In the genomic region with DNA sequence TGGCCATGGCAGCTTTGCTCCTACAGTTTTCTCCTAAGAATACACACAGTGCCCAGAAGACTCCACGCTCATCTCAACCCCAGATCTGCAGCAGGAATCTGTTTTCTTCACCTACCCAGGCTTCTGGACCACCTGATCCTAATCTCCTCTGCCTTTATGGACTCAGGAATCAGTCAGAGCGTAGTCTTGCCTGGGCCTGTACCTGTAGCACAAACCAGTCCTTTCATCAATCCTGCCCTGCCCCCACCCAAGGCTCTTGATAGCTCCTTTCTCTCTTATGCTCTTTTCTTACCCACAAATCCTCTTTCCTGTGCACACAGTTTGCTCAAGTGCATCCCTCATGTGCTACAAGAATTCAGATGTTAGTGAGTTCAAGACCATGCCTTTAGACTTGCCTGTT, we compare ENCODE assay signal across 23 cellular contexts.
A peak's percentile ranks its signal among the peaks of the same experiment; 100 is the strongest.
DNase-seq lines count a peak whose midpoint lies in the region; ATAC-seq, FAIRE-seq and TF ChIP-seq lines count a peak whose summit lies in the region.
"Had no signal": no experiment of that assay in that cellular context is flagged by ENCODE, and none has a peak within 500 bp of the region (broad histone marks: within the 10 kb centered on the region; RNA-seq: fewer than 3 reads in every experiment).

No MANE protein-coding gene starts in this region.

- H3K27me3 Mint-ChIP-seq in CD4-positive, alpha-beta memory T cell: no peaks in the 10 kb centered on the region
- H3K27me3 Mint-ChIP-seq in natural killer cell (ENCODE audit: low read depth in 2 of 2): no peaks in the 10 kb centered on the region

- no peak overlapping the region for H3K4me3 ChIP-seq in CD4-positive, alpha-beta memory T cell (ENCODE audit: low read length in 2 of 2)
- H3K4me3 ChIP-seq in Karpas-422 (ENCODE audit: low read length) (no peak overlapping the region), fibroblast of lung (replicated peaks in 1 of 4; ENCODE audit: control extremely low read depth in 1 of 4, insufficient read depth in 1 of 4, low read depth in 3 of 4, low read length in 4 of 4) (peak overlapping the region in 1 of 4 experiments; percentile 70)

- ATAC-seq in natural killer cell: no peak

- no peak overlapping the region for H3K9ac ChIP-seq in Karpas-422 (ENCODE audit: low read length)
- H3K9ac ChIP-seq in fibroblast of lung (ENCODE audit: insufficient read depth, low read length): no peak overlapping the region

- CTCF ChIA-PET in CD4-positive, alpha-beta memory T cell (lab: Charles Lee; ENCODE audit: partially characterized antibody): interaction anchor here (1.3 kb wide), 1 partner anchor 144 kb away, joined by 3 read pairs; no protein-coding TSS in a partner anchor

- FAIRE-seq in HTR-8/SVneo (lab: Jason Lieb, UNC): no peak
- FAIRE-seq: G401.6, small intestine had no signal

- H3K27ac Mint-ChIP-seq in CD4-positive, alpha-beta memory T cell: no peak overlapping the region
- H3K27ac Mint-ChIP-seq in natural killer cell: peak overlapping the region; percentile 75 to 83

- H4K20me1 ChIP-seq in Karpas-422 (ENCODE audit: insufficient read depth, low read depth, low read length): no peaks in the 10 kb centered on the region
- no peaks in the 10 kb centered on the region for H4K20me1 ChIP-seq in fibroblast of lung (ENCODE audit: control insufficient read depth, extremely low read depth, insufficient read depth, low read length)

- H3K4me1 Mint-ChIP-seq in CD4-positive, alpha-beta memory T cell: peaks cover 9 to 44% (median 19%) of the 10 kb centered on the region in 4 donors
- H3K4me1 Mint-ChIP-seq in natural killer cell: peaks cover 47 to 48% of the 10 kb centered on the region in 2 donors

- TF ChIP-seq CTCF in fibroblast of lung (conservative IDR thresholded peaks at IDR 0.05 in 1 of 2, IDR thresholded peaks at IDR 0.05 in 1 of 2; ENCODE audit: low read depth in 1 of 2, low read length in 2 of 2) (no peak), natural killer cell (IDR thresholded peaks at IDR 0.05) (no peak)

- peaks cover 11 to 25% of the 10 kb centered on the region in 2 donors for H3K36me3 Mint-ChIP-seq in CD4-positive, alpha-beta memory T cell
- H3K36me3 Mint-ChIP-seq in natural killer cell: no peaks in the 10 kb centered on the region

- DNase-seq in CD4-positive, alpha-beta memory T cell: no peak
- DNase-seq in Karpas-422: no peak
- no peak for DNase-seq in fibroblast of lung (ENCODE audit: low read depth in 2 of 2)
- no peak for DNase-seq in natural killer cell
- DNase-seq in H4 (ENCODE audit: low spot score): no peak
- no peak for DNase-seq in HTR-8/SVneo (ENCODE audit: insufficient read length, low spot score)
- no peak for DNase-seq in NCI-H446 (lab: John Stamatoyannopoulos, UW)
- DNase-seq in mesenteric fat pad (ENCODE audit: low spot score): no peak
- DNase-seq: activated CD4-positive, CD25-positive, alpha-beta regulatory T cell treated with anti-CD3 and anti-CD28 coated beads, Interleukin-2, amount 50 U/mL, for 72 hours; activated gamma-delta T cell treated with Interleukin-2 at 50 U/mL for 16 hours; cortex of kidney; kidney glomerular epithelial cell; NCI-H187 treated with DMSO at 0.1 percent for 48 hours; NCI-H446 treated with DMSO at 0.1 percent for 48 hours; posterior cingulate gyrus; SHP77 treated with DMSO at 0.1 percent for 48 hours; small intestine; stimulated activated CD4-positive, alpha-beta T cell treated with anti-CD3 and anti-CD28 coated beads, Interleukin-4, amount 100 ng/mL, for 4 hours; T-helper 2 cell had no signal

- no peaks in the 10 kb centered on the region for H3K9me3 ChIP-seq in CD4-positive, alpha-beta memory T cell (ENCODE audit: control insufficient read depth in 1 of 2, low read length in 2 of 2)
- H3K9me3 ChIP-seq in Karpas-422 (ENCODE audit: low read length) (peaks cover 10% of the 10 kb centered on the region), fibroblast of lung (ENCODE audit: control insufficient read depth, insufficient read depth, low read depth, low read length) (no peaks in the 10 kb centered on the region)

- no peaks in the 10 kb centered on the region for H3K9me2 ChIP-seq in Karpas-422 (replicated peaks; ENCODE audit: insufficient read depth, low read length)

- peaks cover 0 to 77% (median 57%) of the 10 kb centered on the region in 8 donors for H3K9me3 Mint-ChIP-seq in CD4-positive, alpha-beta memory T cell
- H3K9me3 Mint-ChIP-seq in natural killer cell: peaks cover 0 to 2% of the 10 kb centered on the region in 2 donors

- H3K27ac ChIP-seq in CD4-positive, alpha-beta memory T cell (ENCODE audit: low read depth, low read length): no peak overlapping the region
- peak overlapping the region; percentile 89 for H3K27ac ChIP-seq in Karpas-422 (ENCODE audit: low read length)
- H3K27ac ChIP-seq in fibroblast of lung (ENCODE audit: insufficient read depth, low read length): no peak overlapping the region
- H3K27ac ChIP-seq: epithelial cell of prostate, suprapubic skin had no signal

- peak overlapping the region in 5 of 8 donors; percentile 25 to 59 (median 43) for H3K4me3 Mint-ChIP-seq in CD4-positive, alpha-beta memory T cell
- H3K4me3 Mint-ChIP-seq in natural killer cell: peak overlapping the region; percentile 88

- no peaks in the 10 kb centered on the region for H3K36me3 ChIP-seq in CD4-positive, alpha-beta memory T cell (ENCODE audit: insufficient read depth, low read length)
- H3K36me3 ChIP-seq in Karpas-422 (ENCODE audit: insufficient read depth, low read length) (peaks cover 36% of the 10 kb centered on the region), fibroblast of lung (ENCODE audit: control insufficient read depth, insufficient read depth, low read length) (no peaks in the 10 kb centered on the region)
- H3K36me3 ChIP-seq: ascending aorta, suprapubic skin had no signal

- H3K79me2 ChIP-seq in Karpas-422 (ENCODE audit: low read length) (0 out of 2 replicates have a peak, but pooled peaks cover 2% of the 10 kb centered on the region), fibroblast of lung (ENCODE audit: control insufficient read depth, insufficient read depth, low read length) (peaks cover 6% of the 10 kb centered on the region)

- H3K4me1 ChIP-seq in CD4-positive, alpha-beta memory T cell (ENCODE audit: insufficient read depth, low read length): peaks cover 27% of the 10 kb centered on the region
- H3K4me1 ChIP-seq in Karpas-422 (ENCODE audit: low read length) (peaks cover 62% of the 10 kb centered on the region), fibroblast of lung (ENCODE audit: control insufficient read depth, extremely low read depth, insufficient read depth, low read length) (no peaks in the 10 kb centered on the region)
- H3K4me1 ChIP-seq: suprapubic skin had no signal

- H3K4me2 ChIP-seq in Karpas-422 (ENCODE audit: low read depth, low read length, poor library complexity, severe bottlenecking) (no peak overlapping the region), fibroblast of lung (ENCODE audit: extremely low read depth, insufficient read depth, low read length) (peak overlapping the region; percentile 88)

- intact Hi-C loops in CD4-positive, alpha-beta memory T cell (cut with micrococcal nuclease): no loop called here
- intact Hi-C loops in natural killer cell (cut with micrococcal nuclease): no loop called here

- POLR2A ChIA-PET in CD4-positive, alpha-beta memory T cell (lab: Charles Lee; ENCODE audit: partially characterized antibody): no interaction called here

- no peaks in the 10 kb centered on the region for H3K27me3 ChIP-seq in CD4-positive, alpha-beta memory T cell (ENCODE audit: insufficient read depth, low read length)
- H3K27me3 ChIP-seq in Karpas-422 (ENCODE audit: low read length) (no peaks in the 10 kb centered on the region), fibroblast of lung (ENCODE audit: control insufficient read depth, insufficient read depth, low read length) (no peaks in the 10 kb centered on the region)
- H3K27me3 ChIP-seq: ascending aorta had no signal

- H2AFZ ChIP-seq in Karpas-422 (ENCODE audit: low read length): no peak overlapping the region
- no peak overlapping the region for H2AFZ ChIP-seq in fibroblast of lung (ENCODE audit: low read length)

Comparison
In these comparisons a context has a peak if more than half of its experiments do, and no peak if none do; other contexts are left out.
1. H3K27ac Mint-ChIP-seq: peak in natural killer cell (2 of 2); none in CD4-positive, alpha-beta memory T cell (0 of 7).